Comparison of ENCODE assay signal across 8 cellular contexts in genomic region chr13:47999973-48000372, GRCh38. TPM values are rescaled to one million over a fixed set of nuclear protein-coding genes. Genes with fewer than 3 reads are reported as not detected.
DNase-seq lines count a peak whose midpoint lies in the region; ATAC-seq and TF ChIP-seq lines count a peak whose summit lies in the region.

No MANE protein-coding gene starts in this region.

- ATAC-seq in GM21576 (IDR thresholded peaks at IDR 0.05; ENCODE audit: unreplicated experiment) = no peak

- peak overlapping the region in 3 of 21 experiments; percentile 89 to 95 (median 89) for H3K27ac ChIP-seq in skin epidermis

- DNase-seq in HAP-1 (ENCODE audit: low spot score in 2 of 2) (no peak), glutamatergic neuron (no peak), NCI-H2107 treated with DMSO at 0.1 percent for 48 hours (lab: John Stamatoyannopoulos, UW; ENCODE audit: unreplicated experiment) (no peak), COR-L47 (lab: John Stamatoyannopoulos, UW) (no peak), NCI-H748 treated with DMSO at 0.1 percent for 48 hours (lab: John Stamatoyannopoulos, UW) (no peak)

- peak overlapping the region; percentile 96 for H3K4me3 ChIP-seq in HAP-1
- H3K4me3 ChIP-seq in WI38 (ENCODE audit: low read depth, low read length) = peak overlapping the region; percentile 95
- peak overlapping the region in 6 of 7 experiments; percentile 68 to 99 (median 92) for H3K4me3 ChIP-seq in skin epidermis

- H3K27me3 Mint-ChIP-seq in glutamatergic neuron (ENCODE audit: unreplicated experiment) = peaks cover 7% of the 10 kb centered on the region

- H3K27me3 ChIP-seq in HAP-1 (ENCODE audit: low read depth) = no peaks in the 10 kb centered on the region

- TF ChIP-seq CTCF in WI38 (IDR thresholded peaks at IDR 0.05; ENCODE audit: low read depth, low read length) = no peak
- TF ChIP-seq CTCF in glutamatergic neuron (IDR thresholded peaks at IDR 0.05; ENCODE audit: partially characterized antibody, unreplicated experiment) = no peak

- in situ Hi-C loops in HAP-1 (cut with MboI; ENCODE audit: low sequenced_read_pairs) = no loop called here

- no peak overlapping the region for H3K27ac Mint-ChIP-seq in glutamatergic neuron (ENCODE audit: unreplicated experiment)

- no peaks in the 10 kb centered on the region for H3K9me3 ChIP-seq in HAP-1

- peak overlapping the region; percentile 98 for H3K4me3 Mint-ChIP-seq in glutamatergic neuron (ENCODE audit: unreplicated experiment)

- no peaks in the 10 kb centered on the region for H3K36me3 Mint-ChIP-seq in glutamatergic neuron (ENCODE audit: unreplicated experiment)

- peaks cover 11% of the 10 kb centered on the region for H3K9me3 Mint-ChIP-seq in glutamatergic neuron (ENCODE audit: unreplicated experiment)

- H3K4me1 Mint-ChIP-seq in glutamatergic neuron (ENCODE audit: low read depth, unreplicated experiment) = peaks cover 11% of the 10 kb centered on the region

- peaks cover 11% of the 10 kb centered on the region for H3K4me1 ChIP-seq in HAP-1

- peaks cover 12% of the 10 kb centered on the region for H3K36me3 ChIP-seq in HAP-1 (replicated peaks)

RNA-seq across cellular contexts. Expression of gene SUCLA2, which starts 1.1 kb away (rescaled TPM):
- total RNA-seq in glutamatergic neuron (ENCODE audit: unreplicated experiment) = 43.2 TPM

RNA-seq across cellular contexts. Expression of gene NUDT15, which starts 37.6 kb away (rescaled TPM):
- total RNA-seq in glutamatergic neuron (ENCODE audit: unreplicated experiment) = 13.7 TPM
